Comparison of ENCODE assay signal across 1 cellular context in genomic region chr6:43427406-43428111, GRCh38.
A peak's percentile ranks its signal among the peaks of the same experiment; 100 is the strongest.
TF ChIP-seq lines count a peak whose summit lies in the region.

A gene with protein sequence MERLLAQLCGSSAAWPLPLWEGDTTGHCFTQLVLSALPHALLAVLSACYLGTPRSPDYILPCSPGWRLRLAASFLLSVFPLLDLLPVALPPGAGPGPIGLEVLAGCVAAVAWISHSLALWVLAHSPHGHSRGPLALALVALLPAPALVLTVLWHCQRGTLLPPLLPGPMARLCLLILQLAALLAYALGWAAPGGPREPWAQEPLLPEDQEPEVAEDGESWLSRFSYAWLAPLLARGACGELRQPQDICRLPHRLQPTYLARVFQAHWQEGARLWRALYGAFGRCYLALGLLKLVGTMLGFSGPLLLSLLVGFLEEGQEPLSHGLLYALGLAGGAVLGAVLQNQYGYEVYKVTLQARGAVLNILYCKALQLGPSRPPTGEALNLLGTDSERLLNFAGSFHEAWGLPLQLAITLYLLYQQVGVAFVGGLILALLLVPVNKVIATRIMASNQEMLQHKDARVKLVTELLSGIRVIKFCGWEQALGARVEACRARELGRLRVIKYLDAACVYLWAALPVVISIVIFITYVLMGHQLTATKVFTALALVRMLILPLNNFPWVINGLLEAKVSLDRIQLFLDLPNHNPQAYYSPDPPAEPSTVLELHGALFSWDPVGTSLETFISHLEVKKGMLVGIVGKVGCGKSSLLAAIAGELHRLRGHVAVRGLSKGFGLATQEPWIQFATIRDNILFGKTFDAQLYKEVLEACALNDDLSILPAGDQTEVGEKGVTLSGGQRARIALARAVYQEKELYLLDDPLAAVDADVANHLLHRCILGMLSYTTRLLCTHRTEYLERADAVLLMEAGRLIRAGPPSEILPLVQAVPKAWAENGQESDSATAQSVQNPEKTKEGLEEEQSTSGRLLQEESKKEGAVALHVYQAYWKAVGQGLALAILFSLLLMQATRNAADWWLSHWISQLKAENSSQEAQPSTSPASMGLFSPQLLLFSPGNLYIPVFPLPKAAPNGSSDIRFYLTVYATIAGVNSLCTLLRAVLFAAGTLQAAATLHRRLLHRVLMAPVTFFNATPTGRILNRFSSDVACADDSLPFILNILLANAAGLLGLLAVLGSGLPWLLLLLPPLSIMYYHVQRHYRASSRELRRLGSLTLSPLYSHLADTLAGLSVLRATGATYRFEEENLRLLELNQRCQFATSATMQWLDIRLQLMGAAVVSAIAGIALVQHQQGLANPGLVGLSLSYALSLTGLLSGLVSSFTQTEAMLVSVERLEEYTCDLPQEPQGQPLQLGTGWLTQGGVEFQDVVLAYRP (N-terminal part only) (plus strand): TSS chr6:43427541. CDS start chr6:43427979, 438 bp downstream.

TF ChIP-seq in HepG2, 621 proteins besides CTCF, POLR2A, EP300 and RAD21 (continued from another document and continues in another):
- TF ChIP-seq, protein P1, sequence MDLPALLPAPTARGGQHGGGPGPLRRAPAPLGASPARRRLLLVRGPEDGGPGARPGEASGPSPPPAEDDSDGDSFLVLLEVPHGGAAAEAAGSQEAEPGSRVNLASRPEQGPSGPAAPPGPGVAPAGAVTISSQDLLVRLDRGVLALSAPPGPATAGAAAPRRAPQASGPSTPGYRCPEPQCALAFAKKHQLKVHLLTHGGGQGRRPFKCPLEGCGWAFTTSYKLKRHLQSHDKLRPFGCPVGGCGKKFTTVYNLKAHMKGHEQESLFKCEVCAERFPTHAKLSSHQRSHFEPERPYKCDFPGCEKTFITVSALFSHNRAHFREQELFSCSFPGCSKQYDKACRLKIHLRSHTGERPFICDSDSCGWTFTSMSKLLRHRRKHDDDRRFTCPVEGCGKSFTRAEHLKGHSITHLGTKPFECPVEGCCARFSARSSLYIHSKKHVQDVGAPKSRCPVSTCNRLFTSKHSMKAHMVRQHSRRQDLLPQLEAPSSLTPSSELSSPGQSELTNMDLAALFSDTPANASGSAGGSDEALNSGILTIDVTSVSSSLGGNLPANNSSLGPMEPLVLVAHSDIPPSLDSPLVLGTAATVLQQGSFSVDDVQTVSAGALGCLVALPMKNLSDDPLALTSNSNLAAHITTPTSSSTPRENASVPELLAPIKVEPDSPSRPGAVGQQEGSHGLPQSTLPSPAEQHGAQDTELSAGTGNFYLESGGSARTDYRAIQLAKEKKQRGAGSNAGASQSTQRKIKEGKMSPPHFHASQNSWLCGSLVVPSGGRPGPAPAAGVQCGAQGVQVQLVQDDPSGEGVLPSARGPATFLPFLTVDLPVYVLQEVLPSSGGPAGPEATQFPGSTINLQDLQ (CRISPR knock-in tag; IDR thresholded peaks at IDR 0.05): 0 out of 2 replicates have a peak, but pooled peaks have one; percentile 82
- TF ChIP-seq ZIK1 (CRISPR knock-in tag; IDR thresholded peaks at IDR 0.05; ENCODE audit: borderline replicate concordance, low read depth) (0 out of 2 replicates have a peak, but pooled peaks have one; percentile 50), ZNF569 (CRISPR knock-in tag; IDR thresholded peaks at IDR 0.05; ENCODE audit: borderline replicate concordance) (peak; percentile 71; the same call in 1 of the 2 replicates), TGIF2 (CRISPR knock-in tag; IDR thresholded peaks at IDR 0.05) (no peak; the same call in 1 of the 2 replicates), NR2F2 (IDR thresholded peaks at IDR 0.05; ENCODE audit: borderline replicate concordance, low read depth) (no peak; the same call in 1 of the 2 replicates), ZNF30 (CRISPR knock-in tag; IDR thresholded peaks at IDR 0.05) (0 out of 2 replicates have a peak, but pooled peaks have one; percentile 47), ZNF136 (CRISPR knock-in tag; IDR thresholded peaks at IDR 0.05; ENCODE audit: low read depth) (peak; percentile 61; the same call in 1 of the 2 replicates), NFATC3 (CRISPR knock-in tag; IDR thresholded peaks at IDR 0.05) (0 out of 2 replicates have a peak, but pooled peaks have one; percentile 11), TAF1 (CRISPR knock-in tag; IDR thresholded peaks at IDR 0.05) (peak; percentile 74; the same call in 1 of the 2 replicates), ZNF274 (CRISPR knock-in tag; IDR thresholded peaks at IDR 0.05) (peak; percentile 34), ZC3H13 (CRISPR knock-in tag; IDR thresholded peaks at IDR 0.05) (peak; percentile 13; the same call in 1 of the 2 replicates), PRMT3 (CRISPR knock-in tag; IDR thresholded peaks at IDR 0.05; ENCODE audit: borderline replicate concordance, low read depth) (no peak), ZSCAN12 (CRISPR knock-in tag; IDR thresholded peaks at IDR 0.05) (0 out of 2 replicates have a peak, but pooled peaks have one; percentile 89), THAP7 (CRISPR knock-in tag; IDR thresholded peaks at IDR 0.05) (0 out of 2 replicates have a peak, but pooled peaks have one; percentile 75), ZNF3 (CRISPR knock-in tag; IDR thresholded peaks at IDR 0.05) (no peak; the same call in 1 of the 2 replicates), SMAD1 (CRISPR knock-in tag; IDR thresholded peaks at IDR 0.05; ENCODE audit: borderline replicate concordance, low read depth) (no peak; the same call in 1 of the 2 replicates), MXI1 (IDR thresholded peaks at IDR 0.05; ENCODE audit: borderline replicate concordance, low read depth, low read length) (peak; percentile 76; the same call in 2 of the 3 replicates), ZNF329 (CRISPR knock-in tag; IDR thresholded peaks at IDR 0.05; ENCODE audit: low read depth) (0 out of 2 replicates have a peak, but pooled peaks have one; percentile 22), HMG20B (CRISPR knock-in tag; conservative IDR thresholded peaks at IDR 0.05) (no peak), ZNF10 (CRISPR knock-in tag; IDR thresholded peaks at IDR 0.05; ENCODE audit: borderline replicate concordance, low read depth) (no peak), ZSCAN25 (CRISPR knock-in tag; IDR thresholded peaks at IDR 0.05) (no peak; the same call in 1 of the 2 replicates), ZSCAN29 (CRISPR knock-in tag; conservative IDR thresholded peaks at IDR 0.05) (0 out of 2 replicates have a peak, but pooled peaks have one; percentile 34), ZKSCAN8 (CRISPR knock-in tag; IDR thresholded peaks at IDR 0.05; ENCODE audit: borderline replicate concordance) (no peak), ZNF138 (CRISPR knock-in tag; IDR thresholded peaks at IDR 0.05; ENCODE audit: low read depth) (no peak), ZNF180 (CRISPR knock-in tag; IDR thresholded peaks at IDR 0.05; ENCODE audit: borderline replicate concordance, low read depth) (no peak)
- TF ChIP-seq, protein P2, sequence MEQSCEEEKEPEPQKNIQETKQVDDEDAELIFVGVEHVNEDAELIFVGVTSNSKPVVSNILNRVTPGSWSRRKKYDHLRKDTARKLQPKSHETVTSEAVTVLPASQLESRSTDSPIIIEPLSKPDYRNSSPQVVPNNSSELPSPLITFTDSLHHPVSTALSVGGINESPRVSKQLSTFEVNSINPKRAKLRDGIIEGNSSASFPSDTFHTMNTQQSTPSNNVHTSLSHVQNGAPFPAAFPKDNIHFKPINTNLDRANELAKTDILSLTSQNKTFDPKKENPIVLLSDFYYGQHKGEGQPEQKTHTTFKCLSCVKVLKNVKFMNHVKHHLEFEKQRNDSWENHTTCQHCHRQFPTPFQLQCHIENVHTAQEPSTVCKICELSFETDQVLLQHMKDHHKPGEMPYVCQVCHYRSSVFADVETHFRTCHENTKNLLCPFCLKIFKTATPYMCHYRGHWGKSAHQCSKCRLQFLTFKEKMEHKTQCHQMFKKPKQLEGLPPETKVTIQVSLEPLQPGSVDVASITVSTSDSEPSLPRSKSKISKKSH (CRISPR knock-in tag; IDR thresholded peaks at IDR 0.05; ENCODE audit: borderline replicate concordance): peak; percentile 78; the same call in 1 of the 2 replicates
- TF ChIP-seq, protein P3, sequence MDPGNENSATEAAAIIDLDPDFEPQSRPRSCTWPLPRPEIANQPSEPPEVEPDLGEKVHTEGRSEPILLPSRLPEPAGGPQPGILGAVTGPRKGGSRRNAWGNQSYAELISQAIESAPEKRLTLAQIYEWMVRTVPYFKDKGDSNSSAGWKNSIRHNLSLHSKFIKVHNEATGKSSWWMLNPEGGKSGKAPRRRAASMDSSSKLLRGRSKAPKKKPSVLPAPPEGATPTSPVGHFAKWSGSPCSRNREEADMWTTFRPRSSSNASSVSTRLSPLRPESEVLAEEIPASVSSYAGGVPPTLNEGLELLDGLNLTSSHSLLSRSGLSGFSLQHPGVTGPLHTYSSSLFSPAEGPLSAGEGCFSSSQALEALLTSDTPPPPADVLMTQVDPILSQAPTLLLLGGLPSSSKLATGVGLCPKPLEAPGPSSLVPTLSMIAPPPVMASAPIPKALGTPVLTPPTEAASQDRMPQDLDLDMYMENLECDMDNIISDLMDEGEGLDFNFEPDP (CRISPR knock-in tag; conservative IDR thresholded peaks at IDR 0.05): no peak
- TF ChIP-seq, protein P4, sequence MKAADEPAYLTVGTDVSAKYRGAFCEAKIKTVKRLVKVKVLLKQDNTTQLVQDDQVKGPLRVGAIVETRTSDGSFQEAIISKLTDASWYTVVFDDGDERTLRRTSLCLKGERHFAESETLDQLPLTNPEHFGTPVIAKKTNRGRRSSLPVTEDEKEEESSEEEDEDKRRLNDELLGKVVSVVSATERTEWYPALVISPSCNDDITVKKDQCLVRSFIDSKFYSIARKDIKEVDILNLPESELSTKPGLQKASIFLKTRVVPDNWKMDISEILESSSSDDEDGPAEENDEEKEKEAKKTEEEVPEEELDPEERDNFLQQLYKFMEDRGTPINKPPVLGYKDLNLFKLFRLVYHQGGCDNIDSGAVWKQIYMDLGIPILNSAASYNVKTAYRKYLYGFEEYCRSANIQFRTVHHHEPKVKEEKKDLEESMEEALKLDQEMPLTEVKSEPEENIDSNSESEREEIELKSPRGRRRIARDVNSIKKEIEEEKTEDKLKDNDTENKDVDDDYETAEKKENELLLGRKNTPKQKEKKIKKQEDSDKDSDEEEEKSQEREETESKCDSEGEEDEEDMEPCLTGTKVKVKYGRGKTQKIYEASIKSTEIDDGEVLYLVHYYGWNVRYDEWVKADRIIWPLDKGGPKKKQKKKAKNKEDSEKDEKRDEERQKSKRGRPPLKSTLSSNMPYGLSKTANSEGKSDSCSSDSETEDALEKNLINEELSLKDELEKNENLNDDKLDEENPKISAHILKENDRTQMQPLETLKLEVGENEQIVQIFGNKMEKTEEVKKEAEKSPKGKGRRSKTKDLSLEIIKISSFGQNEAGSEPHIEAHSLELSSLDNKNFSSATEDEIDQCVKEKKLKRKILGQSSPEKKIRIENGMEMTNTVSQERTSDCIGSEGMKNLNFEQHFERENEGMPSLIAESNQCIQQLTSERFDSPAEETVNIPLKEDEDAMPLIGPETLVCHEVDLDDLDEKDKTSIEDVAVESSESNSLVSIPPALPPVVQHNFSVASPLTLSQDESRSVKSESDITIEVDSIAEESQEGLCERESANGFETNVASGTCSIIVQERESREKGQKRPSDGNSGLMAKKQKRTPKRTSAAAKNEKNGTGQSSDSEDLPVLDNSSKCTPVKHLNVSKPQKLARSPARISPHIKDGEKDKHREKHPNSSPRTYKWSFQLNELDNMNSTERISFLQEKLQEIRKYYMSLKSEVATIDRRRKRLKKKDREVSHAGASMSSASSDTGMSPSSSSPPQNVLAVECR (CRISPR knock-in tag; IDR thresholded peaks at IDR 0.05; ENCODE audit: borderline replicate concordance): peak; percentile 99
- TF ChIP-seq, protein P5, sequence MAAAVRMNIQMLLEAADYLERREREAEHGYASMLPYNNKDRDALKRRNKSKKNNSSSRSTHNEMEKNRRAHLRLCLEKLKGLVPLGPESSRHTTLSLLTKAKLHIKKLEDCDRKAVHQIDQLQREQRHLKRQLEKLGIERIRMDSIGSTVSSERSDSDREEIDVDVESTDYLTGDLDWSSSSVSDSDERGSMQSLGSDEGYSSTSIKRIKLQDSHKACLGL (CRISPR knock-in tag; IDR thresholded peaks at IDR 0.05): 0 out of 2 replicates have a peak, but pooled peaks have one; percentile 70
- TF ChIP-seq, protein P6, sequence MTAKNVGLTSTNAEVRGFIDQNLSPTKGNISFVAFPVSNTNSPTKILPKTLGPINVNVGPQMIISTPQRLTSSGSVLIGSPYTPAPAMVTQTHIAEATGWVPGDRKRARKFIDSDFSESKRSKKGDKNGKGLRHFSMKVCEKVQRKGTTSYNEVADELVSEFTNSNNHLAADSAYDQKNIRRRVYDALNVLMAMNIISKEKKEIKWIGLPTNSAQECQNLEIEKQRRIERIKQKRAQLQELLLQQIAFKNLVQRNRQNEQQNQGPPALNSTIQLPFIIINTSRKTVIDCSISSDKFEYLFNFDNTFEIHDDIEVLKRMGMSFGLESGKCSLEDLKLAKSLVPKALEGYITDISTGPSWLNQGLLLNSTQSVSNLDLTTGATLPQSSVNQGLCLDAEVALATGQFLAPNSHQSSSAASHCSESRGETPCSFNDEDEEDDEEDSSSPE (CRISPR knock-in tag; IDR thresholded peaks at IDR 0.05): peak; percentile 58; the same call in 1 of the 2 replicates
- TF ChIP-seq, protein P7, sequence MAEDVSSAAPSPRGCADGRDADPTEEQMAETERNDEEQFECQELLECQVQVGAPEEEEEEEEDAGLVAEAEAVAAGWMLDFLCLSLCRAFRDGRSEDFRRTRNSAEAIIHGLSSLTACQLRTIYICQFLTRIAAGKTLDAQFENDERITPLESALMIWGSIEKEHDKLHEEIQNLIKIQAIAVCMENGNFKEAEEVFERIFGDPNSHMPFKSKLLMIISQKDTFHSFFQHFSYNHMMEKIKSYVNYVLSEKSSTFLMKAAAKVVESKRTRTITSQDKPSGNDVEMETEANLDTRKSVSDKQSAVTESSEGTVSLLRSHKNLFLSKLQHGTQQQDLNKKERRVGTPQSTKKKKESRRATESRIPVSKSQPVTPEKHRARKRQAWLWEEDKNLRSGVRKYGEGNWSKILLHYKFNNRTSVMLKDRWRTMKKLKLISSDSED (CRISPR knock-in tag; IDR thresholded peaks at IDR 0.05): no peak
